8 cellular contexts compared by ENCODE assay signal in the genomic region with DNA sequence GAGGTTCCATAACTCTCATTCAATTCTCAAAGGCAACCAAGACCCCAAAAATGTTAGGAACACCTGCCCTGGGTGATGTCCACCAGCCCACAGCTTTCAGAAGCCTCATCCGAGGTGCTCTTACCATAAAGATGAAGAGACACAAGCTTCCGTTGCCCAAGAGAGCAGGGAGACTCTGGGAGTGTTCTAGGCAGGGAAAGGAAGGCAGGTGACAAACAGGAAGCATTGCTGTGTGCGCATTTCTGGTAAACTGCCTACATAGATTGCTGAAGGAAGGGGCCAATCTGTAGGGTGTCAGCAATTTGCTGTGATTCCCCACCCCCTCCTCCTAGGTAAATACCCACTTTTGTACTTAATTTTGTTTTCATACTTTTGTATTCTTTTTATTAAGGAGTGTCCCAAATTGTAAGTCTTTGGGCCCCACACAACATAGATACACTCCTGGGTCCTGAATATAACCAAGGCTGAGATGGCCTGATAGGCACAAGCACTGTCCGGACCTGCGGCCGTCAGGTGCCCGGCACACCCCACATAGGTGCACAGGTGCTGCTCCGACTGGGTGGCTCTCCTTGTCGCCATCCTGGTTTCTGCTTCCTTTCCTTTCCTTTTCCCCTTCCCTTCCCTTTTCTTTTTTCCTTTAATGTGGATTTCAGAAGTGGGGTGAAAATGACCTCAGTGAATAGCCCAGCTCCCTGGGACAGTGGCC. TPM values are rescaled to one million over a fixed set of nuclear protein-coding genes. Genes with fewer than 3 reads are reported as not detected.
DNase-seq lines count a peak whose midpoint lies in the region; ATAC-seq and TF ChIP-seq lines count a peak whose summit lies in the region.

No MANE protein-coding gene starts in this region.

- no peak overlapping the region for H2AFZ ChIP-seq in Karpas-422 (ENCODE audit: low read length)

- H3K4me3 ChIP-seq in Karpas-422 (ENCODE audit: low read length) (peak overlapping the region; percentile 58), adrenal gland (no peak overlapping the region)
- peak overlapping the region; percentile 36 for H3K4me3 ChIP-seq in effector memory CD4-positive, alpha-beta T cell (ENCODE audit: insufficient read depth, low read depth, low read length, poor library complexity, severe bottlenecking)

- H3K4me3 Mint-ChIP-seq in nephron progenitor cell: no peak overlapping the region

- H3K36me3 Mint-ChIP-seq in nephron progenitor cell (ENCODE audit: low read depth): no peaks in the 10 kb centered on the region

- no peaks in the 10 kb centered on the region for H3K9me2 ChIP-seq in Karpas-422 (replicated peaks; ENCODE audit: insufficient read depth, low read length)

- intact Hi-C loops in adrenal gland (cut with DNase I): loop anchor here in 1 of 2 donors (2.0 to 10.0 kb wide), 2 partner anchors 139 to 191 kb away; a partner anchor contains a TSS

- H3K4me1 ChIP-seq in Karpas-422 (ENCODE audit: low read length): peaks cover 77% of the 10 kb centered on the region
- peaks cover 42% of the 10 kb centered on the region for H3K4me1 ChIP-seq in effector memory CD4-positive, alpha-beta T cell (ENCODE audit: control insufficient read depth, insufficient read depth, low read length, poor library complexity, severe bottlenecking)
- peaks cover 0 to 18% of the 10 kb centered on the region in 2 donors for H3K4me1 ChIP-seq in adrenal gland (replicated peaks in 1 of 2)

- TF ChIP-seq CTCF in nephron progenitor cell (IDR thresholded peaks at IDR 0.05) (no peak), adrenal gland (IDR thresholded peaks at IDR 0.05) (no peak)

- H3K27me3 Mint-ChIP-seq in nephron progenitor cell (ENCODE audit: low read depth, poor library complexity): peaks cover 10% of the 10 kb centered on the region

- TF ChIP-seq POLR2A in GM10847 (IDR thresholded peaks at IDR 0.05; ENCODE audit: extremely low read depth, insufficient read length) (peak; percentile 17), adrenal gland (IDR thresholded peaks at IDR 0.05) (no peak)

- no peaks in the 10 kb centered on the region for H4K20me1 ChIP-seq in Karpas-422 (ENCODE audit: insufficient read depth, low read depth, low read length)

- H3K36me3 ChIP-seq in Karpas-422 (ENCODE audit: insufficient read depth, low read length) (no peaks in the 10 kb centered on the region), adrenal gland (replicated peaks in 1 of 2) (no peaks in the 10 kb centered on the region)
- H3K36me3 ChIP-seq in effector memory CD4-positive, alpha-beta T cell (ENCODE audit: control insufficient read depth, insufficient read depth, low read length): no peaks in the 10 kb centered on the region

- H3K4me1 Mint-ChIP-seq in nephron progenitor cell: peaks cover 60% of the 10 kb centered on the region

- H3K27ac Mint-ChIP-seq in nephron progenitor cell: no peak overlapping the region

- H3K79me2 ChIP-seq in Karpas-422 (ENCODE audit: low read length): no peaks in the 10 kb centered on the region

- H3K9me3 ChIP-seq in Karpas-422 (ENCODE audit: low read length) (no peaks in the 10 kb centered on the region), adrenal gland (replicated peaks in 1 of 3) (no peaks in the 10 kb centered on the region)
- H3K9me3 ChIP-seq in effector memory CD4-positive, alpha-beta T cell (ENCODE audit: control insufficient read depth, low read length): no peaks in the 10 kb centered on the region

- H3K9me3 Mint-ChIP-seq in nephron progenitor cell: no peaks in the 10 kb centered on the region

- H3K27me3 ChIP-seq in Karpas-422 (ENCODE audit: low read length): no peaks in the 10 kb centered on the region
- no peaks in the 10 kb centered on the region for H3K27me3 ChIP-seq in effector memory CD4-positive, alpha-beta T cell (replicated peaks; ENCODE audit: control insufficient read depth, insufficient read depth, low read length, poor library complexity, severe bottlenecking)
- H3K27me3 ChIP-seq in adrenal gland: no peaks in the 10 kb centered on the region

- H3K27ac ChIP-seq in Karpas-422 (ENCODE audit: low read length) (peak overlapping the region; percentile 99), adrenal gland (peak overlapping the region in 2 of 5 donors; percentile 26 to 38)
- peak overlapping the region; percentile 82 for H3K27ac ChIP-seq in effector memory CD4-positive, alpha-beta T cell (ENCODE audit: insufficient read depth, low read length, poor library complexity, severe bottlenecking)

- peak; percentile 13 for ATAC-seq in GM21529 (IDR thresholded peaks at IDR 0.05; ENCODE audit: unreplicated experiment)

- peak overlapping the region; percentile 73 for H3K9ac ChIP-seq in Karpas-422 (ENCODE audit: low read length)

- WGBS in adrenal gland, 4 donors: 74 to 85% (median 78%) methylated on average over 9 of the region's 9 CpGs

- peak overlapping the region; percentile 73 for H3K4me2 ChIP-seq in Karpas-422 (ENCODE audit: low read depth, low read length, poor library complexity, severe bottlenecking)

- DNase-seq in Karpas-422: peak; percentile 65
- DNase-seq in effector memory CD4-positive, alpha-beta T cell: peak in 2 of 3 donors; percentile 18 to 22
- DNase-seq in nephron progenitor cell: no peak
- no peak for DNase-seq in adrenal gland
- no peak for DNase-seq in Kasumi-1 (lab: John Stamatoyannopoulos, UW)
- no peak for DNase-seq in NCI-H748 treated with DMSO at 0.1 percent for 48 hours (lab: John Stamatoyannopoulos, UW)

RNA-seq across cellular contexts. Expression of a gene that starts 51.4 kb away (rescaled TPM):
- total RNA-seq in Karpas-422 (2014; rRNA removed; shearing (Covaris generic); ENCODE audit: low replicate concordance): 9.8 and 26.1 TPM in 2 replicates
- 10 to 100 TPM in 4 of 8 donors, 1 to 10 TPM in 4; 3.7 to 30.0 (median 18.2) TPM for total RNA-seq in adrenal gland
- polyA plus RNA-seq in adrenal gland: 10 to 100 TPM in 1 of 3 donors, 1 to 10 TPM in 2; 8.7 to 34.4 (median 9.8) TPM

Comparison
In these comparisons a context has a peak if more than half of its experiments do, and no peak if none do; other contexts are left out.
1. DNase-seq: peak in Karpas-422 (single experiment) and effector memory CD4-positive, alpha-beta T cell (2 of 3); none in nephron progenitor cell (single experiment), adrenal gland (0 of 7), Kasumi-1 (0 of 2) and NCI-H748 treated with DMSO at 0.1 percent for 48 hours (single experiment).
2. H3K4me3 ChIP-seq: peak in Karpas-422 (single experiment) and effector memory CD4-positive, alpha-beta T cell (single experiment); none in adrenal gland (0 of 4).